13 cellular contexts compared by ENCODE assay signal in genomic region chrX:109704563-109704962, GRCh38. TPM values are rescaled to one million over a fixed set of nuclear protein-coding genes. Genes with fewer than 3 reads are reported as not detected.
A peak's percentile ranks its signal among the peaks of the same experiment; 100 is the strongest.
DNase-seq lines count a peak whose midpoint lies in the region; ATAC-seq and TF ChIP-seq lines count a peak whose summit lies in the region.
"Had no signal": no experiment of that assay in that cellular context is flagged by ENCODE, and none has a peak within 500 bp of the region (broad histone marks: within the 10 kb centered on the region; RNA-seq: fewer than 3 reads in every experiment).

No MANE protein-coding gene starts in this region.

- intact Hi-C loops in left colon (cut with DNase I, micrococcal nuclease) (no loop called here), sigmoid colon (cut with DNase I) (no loop called here)

- H3K9me3 Mint-ChIP-seq in activated T-helper 17 cell treated with anti-CD3 and anti-CD28 coated beads, Interleukin-2, amount 50 U/mL, for 72 hours, result no peaks in the 10 kb centered on the region

- peaks cover 16% of the 10 kb centered on the region for H3K36me3 Mint-ChIP-seq in activated T-helper 17 cell treated with anti-CD3 and anti-CD28 coated beads, Interleukin-2, amount 50 U/mL, for 72 hours (ENCODE audit: low read depth)

- DNase-seq in left colon, result no peak
- no peak for DNase-seq in NCI-H1694 treated with DMSO at 0.1 percent for 48 hours (lab: John Stamatoyannopoulos, UW)
- no peak for DNase-seq in sigmoid colon
- DNase-seq in effector CD8-positive, alpha-beta T cell (lab: John Stamatoyannopoulos, UW), result no peak
- DNase-seq: activated CD4-positive, alpha-beta T cell treated with anti-CD3 and anti-CD28 coated beads, Interleukin-2, amount 50 U/mL, for 4 hours; COR-L47 had no signal

- no peaks in the 10 kb centered on the region for H3K27me3 ChIP-seq in sigmoid colon
- H3K27me3 ChIP-seq: neutrophil, SJSA1 had no signal

- ATAC-seq in GM18867 (IDR thresholded peaks at IDR 0.05; ENCODE audit: unreplicated experiment) (peak; percentile 80), GM21390 (IDR thresholded peaks at IDR 0.05; ENCODE audit: unreplicated experiment) (peak; percentile 69), HG03045 (IDR thresholded peaks at IDR 0.05; ENCODE audit: unreplicated experiment) (peak; percentile 84), left colon (no peak)
- peak; percentile 80 for ATAC-seq in activated T-helper 17 cell treated with anti-CD3 and anti-CD28 coated beads, Interleukin-2, amount 50 U/mL, for 72 hours (replicated peaks)
- ATAC-seq: esophagus mucosa had no signal

- peak overlapping the region; percentile 17 for H3K27ac Mint-ChIP-seq in activated T-helper 17 cell treated with anti-CD3 and anti-CD28 coated beads, Interleukin-2, amount 50 U/mL, for 72 hours

- TF ChIP-seq POLR2A in sigmoid colon (IDR thresholded peaks at IDR 0.05), result no peak

- no peak overlapping the region for H3K27ac ChIP-seq in sigmoid colon
- H3K27ac ChIP-seq: neutrophil, SJSA1 had no signal

- peak overlapping the region; percentile 37 for H3K4me3 Mint-ChIP-seq in activated T-helper 17 cell treated with anti-CD3 and anti-CD28 coated beads, Interleukin-2, amount 50 U/mL, for 72 hours

- H3K4me3 ChIP-seq in sigmoid colon, result no peak overlapping the region
- H3K4me3 ChIP-seq: SJSA1 had no signal

- H3K4me1 Mint-ChIP-seq in activated T-helper 17 cell treated with anti-CD3 and anti-CD28 coated beads, Interleukin-2, amount 50 U/mL, for 72 hours, result peaks cover 15% of the 10 kb centered on the region

- no peak for TF ChIP-seq EP300 in sigmoid colon (IDR thresholded peaks at IDR 0.05)

- no peaks in the 10 kb centered on the region for H3K27me3 Mint-ChIP-seq in activated T-helper 17 cell treated with anti-CD3 and anti-CD28 coated beads, Interleukin-2, amount 50 U/mL, for 72 hours

- peaks cover 0 to 15% (median 2%) of the 10 kb centered on the region in 4 donors for H3K4me1 ChIP-seq in sigmoid colon
- H3K4me1 ChIP-seq: SJSA1 had no signal

- TF ChIP-seq CTCF in sigmoid colon (IDR thresholded peaks at IDR 0.05), result no peak

- H3K9me3 ChIP-seq in sigmoid colon, result no peaks in the 10 kb centered on the region
- H3K9me3 ChIP-seq: neutrophil, SJSA1 had no signal

- no peaks in the 10 kb centered on the region for H3K36me3 ChIP-seq in sigmoid colon
- H3K36me3 ChIP-seq: neutrophil, SJSA1 had no signal

RNA-seq across cellular contexts. Expression of gene ACSL4, which starts 28.5 kb away (rescaled TPM):
- total RNA-seq in activated T-helper 17 cell treated with anti-CD3 and anti-CD28 coated beads, Interleukin-2, amount 50 U/mL, for 72 hours, result 10 to 100 TPM; 53.2 to 56.1 TPM
- total RNA-seq in left colon (10 to 100 TPM; 11.7 to 17.5 TPM), sigmoid colon (10 to 100 TPM; 31.3 to 45.3 (median 39.6) TPM)
- 10 to 100 TPM in 1 of 3 donors, 1 to 10 TPM in 2; 6.9 to 11.5 (median 7.2) TPM for polyA plus RNA-seq in sigmoid colon
